ENCODE assay signal across 1 cellular context in the genomic region with DNA sequence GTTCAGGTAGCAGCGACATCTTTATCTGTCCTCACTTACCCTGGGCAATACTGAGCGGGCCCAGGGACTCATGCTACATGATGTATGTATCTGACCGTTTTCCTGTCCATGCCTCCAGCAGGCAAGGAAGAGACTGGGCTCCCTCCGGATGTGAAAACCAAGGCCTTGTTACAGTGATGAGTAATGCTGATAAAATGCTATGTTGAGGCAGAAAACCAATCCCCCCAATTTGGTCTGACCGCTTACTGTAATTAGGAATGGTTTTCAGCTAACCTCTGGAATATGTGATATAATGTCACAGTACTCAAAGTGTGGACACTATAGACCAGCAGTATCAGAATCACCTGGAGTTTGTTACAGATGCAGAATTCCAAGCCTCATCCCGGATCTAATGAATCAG.
TF ChIP-seq lines count a peak whose summit lies in the region.

No MANE protein-coding gene starts in this region.

TF ChIP-seq in GM23338, 12 proteins besides CTCF, POLR2A, EP300 and RAD21 (continued from another document):
- TF ChIP-seq REST (IDR thresholded peaks at IDR 0.05; ENCODE audit: unreplicated experiment): no peak
- TF ChIP-seq ZNF331 (CRISPR knock-in tag; IDR thresholded peaks at IDR 0.05; ENCODE audit: low read depth): no peak
- TF ChIP-seq, protein P1, sequence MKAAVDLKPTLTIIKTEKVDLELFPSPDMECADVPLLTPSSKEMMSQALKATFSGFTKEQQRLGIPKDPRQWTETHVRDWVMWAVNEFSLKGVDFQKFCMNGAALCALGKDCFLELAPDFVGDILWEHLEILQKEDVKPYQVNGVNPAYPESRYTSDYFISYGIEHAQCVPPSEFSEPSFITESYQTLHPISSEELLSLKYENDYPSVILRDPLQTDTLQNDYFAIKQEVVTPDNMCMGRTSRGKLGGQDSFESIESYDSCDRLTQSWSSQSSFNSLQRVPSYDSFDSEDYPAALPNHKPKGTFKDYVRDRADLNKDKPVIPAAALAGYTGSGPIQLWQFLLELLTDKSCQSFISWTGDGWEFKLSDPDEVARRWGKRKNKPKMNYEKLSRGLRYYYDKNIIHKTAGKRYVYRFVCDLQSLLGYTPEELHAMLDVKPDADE (IDR thresholded peaks at IDR 0.05): no peak
- TF ChIP-seq JUNB (IDR thresholded peaks at IDR 0.05; ENCODE audit: unreplicated experiment): no peak
- TF ChIP-seq EZH2 (IDR thresholded peaks at IDR 0.05; ENCODE audit: low read depth, unreplicated experiment): no peak
- no peak for TF ChIP-seq POLR2AphosphoS5 (IDR thresholded peaks at IDR 0.05; ENCODE audit: low read depth)
- no peak for TF ChIP-seq ZNF114 (CRISPR knock-in tag; IDR thresholded peaks at IDR 0.05)
- TF ChIP-seq NANOG (IDR thresholded peaks at IDR 0.05; ENCODE audit: borderline replicate concordance): no peak
- TF ChIP-seq STAT1 (IDR thresholded peaks at IDR 0.05; ENCODE audit: unreplicated experiment): no peak
- TF ChIP-seq EZH2phosphoT487 (IDR thresholded peaks at IDR 0.05; ENCODE audit: unreplicated experiment): no peak
- no peak for TF ChIP-seq ZNF462 (CRISPR knock-in tag; IDR thresholded peaks at IDR 0.05)
TF ChIP-seq in GM23338: peak in this region for 0.
